1 cellular context compared by ENCODE assay signal in genomic region chr16:2983706-2984136, GRCh38.
A peak's percentile ranks its signal among the peaks of the same experiment; 100 is the strongest.
TF ChIP-seq lines count a peak whose summit lies in the region.

No MANE protein-coding gene starts in this region.

TF ChIP-seq in K562, 482 proteins besides CTCF, POLR2A, EP300 and RAD21 (continued from another document and continues in another):
- TF ChIP-seq ZBTB11 (CRISPR knock-in tag; IDR thresholded peaks at IDR 0.05) (no peak), TRIM28 (IDR thresholded peaks at IDR 0.05) (0 out of 2 replicates have a peak, but pooled peaks have one; percentile 51), ASH1L (IDR thresholded peaks at IDR 0.05; ENCODE audit: borderline replicate concordance, low read depth, partially characterized antibody) (no peak), ELF4 (CRISPR knock-in tag; IDR thresholded peaks at IDR 0.05) (no peak), RFX1 (IDR thresholded peaks at IDR 0.05) (no peak), ZBED1 (IDR thresholded peaks at IDR 0.05) (0 out of 2 replicates have a peak, but pooled peaks have one; percentile 32), MCM3 (IDR thresholded peaks at IDR 0.05) (no peak), RBM39 (optimal IDR thresholded peaks at IDR 0.05; ENCODE audit: low read depth, low read length) (no peak), HOMEZ (CRISPR knock-in tag; IDR thresholded peaks at IDR 0.05) (no peak), PTBP1 (IDR thresholded peaks at IDR 0.05; ENCODE audit: low read depth, low read length) (no peak), MAFG (tag; conservative IDR thresholded peaks at IDR 0.05) (no peak), HDAC2 (IDR thresholded peaks at IDR 0.05) (no peak), GTF2E2 (tag; IDR thresholded peaks at IDR 0.05) (no peak), CTBP1 (IDR thresholded peaks at IDR 0.05; ENCODE audit: borderline replicate concordance) (peak; percentile 91), SIX5 (IDR thresholded peaks at IDR 0.05; ENCODE audit: borderline replicate concordance in 1 of 2, insufficient read depth in 1 of 2, low read depth in 1 of 2, low read length in 2 of 2) (no peak), HDGF (IDR thresholded peaks at IDR 0.05) (0 out of 2 replicates have a peak, but pooled peaks have one; percentile 66), ADNP (tag; IDR thresholded peaks at IDR 0.05) (no peak), CC2D1A (IDR thresholded peaks at IDR 0.05) (no peak), ZFP36 (IDR thresholded peaks at IDR 0.05; ENCODE audit: low read depth, low read length, partially characterized antibody) (no peak), ZFP30 (CRISPR knock-in tag; IDR thresholded peaks at IDR 0.05; ENCODE audit: borderline replicate concordance) (no peak), PRDM10 (IDR thresholded peaks at IDR 0.05; ENCODE audit: partially characterized antibody) (no peak), HBP1 (CRISPR knock-in tag; IDR thresholded peaks at IDR 0.05) (no peak), ZNF395 (CRISPR knock-in tag; IDR thresholded peaks at IDR 0.05) (no peak), ZFP1 (CRISPR knock-in tag; IDR thresholded peaks at IDR 0.05) (no peak), ZNF280B (CRISPR knock-in tag; IDR thresholded peaks at IDR 0.05) (no peak), YY1 (IDR thresholded peaks at IDR 0.05; ENCODE audit: borderline replicate concordance in 1 of 3, control insufficient read depth in 1 of 3, extremely low read depth in 1 of 3, insufficient read depth in 3 of 3, insufficient read length in 1 of 3, insufficient replicate concordance in 2 of 3, low read depth in 1 of 3, low read length in 2 of 3) (peak in 2 of 3 experiments; percentile 6 to 38), E2F3 (CRISPR knock-in tag; IDR thresholded peaks at IDR 0.05) (no peak), GABPB2 (CRISPR knock-in tag; conservative IDR thresholded peaks at IDR 0.05) (no peak), POLR2H (tag; IDR thresholded peaks at IDR 0.05; ENCODE audit: low read depth) (no peak), CBFA2T3 (IDR thresholded peaks at IDR 0.05) (no peak), ZC3H8 (IDR thresholded peaks at IDR 0.05) (no peak), DMBX1 (CRISPR knock-in tag; IDR thresholded peaks at IDR 0.05; ENCODE audit: borderline replicate concordance) (no peak), KHSRP (IDR thresholded peaks at IDR 0.05) (no peak), ZBTB34 (CRISPR knock-in tag; IDR thresholded peaks at IDR 0.05) (no peak), FOXA3 (CRISPR knock-in tag; conservative IDR thresholded peaks at IDR 0.05 in 1 of 2, IDR thresholded peaks at IDR 0.05 in 1 of 2) (no peak), RNF219 (CRISPR knock-in tag; IDR thresholded peaks at IDR 0.05) (no peak), CHD1 (IDR thresholded peaks at IDR 0.05; ENCODE audit: low read length) (no peak), PCBP1 (IDR thresholded peaks at IDR 0.05; ENCODE audit: low read depth, low read length, poor library complexity, severe bottlenecking) (no peak), MTA1 (IDR thresholded peaks at IDR 0.05; ENCODE audit: borderline replicate concordance) (no peak), PTTG1 (tag; IDR thresholded peaks at IDR 0.05; ENCODE audit: low read depth) (no peak), RBM15 (IDR thresholded peaks at IDR 0.05; ENCODE audit: insufficient read depth, low read length) (no peak), TAF7 (tag; IDR thresholded peaks at IDR 0.05) (no peak), ZNF274 (IDR thresholded peaks at IDR 0.05; ENCODE audit: borderline replicate concordance, low read depth, low read length) (no peak), ZNF175 (CRISPR knock-in tag; IDR thresholded peaks at IDR 0.05; ENCODE audit: low read depth) (no peak), DACH1 (IDR thresholded peaks at IDR 0.05; ENCODE audit: partially characterized antibody) (no peak), SMAD1 (IDR thresholded peaks at IDR 0.05; ENCODE audit: low read depth, low read length, partially characterized antibody) (no peak), MXD1 (CRISPR knock-in tag; IDR thresholded peaks at IDR 0.05; ENCODE audit: borderline replicate concordance, poor library complexity, severe bottlenecking) (no peak), TFE3 (CRISPR knock-in tag; IDR thresholded peaks at IDR 0.05) (no peak), MYNN (IDR thresholded peaks at IDR 0.05) (no peak), MYNN (CRISPR knock-in tag; IDR thresholded peaks at IDR 0.05) (no peak)
